Comparison of ENCODE assay signal across 11 cellular contexts in the genomic region with DNA sequence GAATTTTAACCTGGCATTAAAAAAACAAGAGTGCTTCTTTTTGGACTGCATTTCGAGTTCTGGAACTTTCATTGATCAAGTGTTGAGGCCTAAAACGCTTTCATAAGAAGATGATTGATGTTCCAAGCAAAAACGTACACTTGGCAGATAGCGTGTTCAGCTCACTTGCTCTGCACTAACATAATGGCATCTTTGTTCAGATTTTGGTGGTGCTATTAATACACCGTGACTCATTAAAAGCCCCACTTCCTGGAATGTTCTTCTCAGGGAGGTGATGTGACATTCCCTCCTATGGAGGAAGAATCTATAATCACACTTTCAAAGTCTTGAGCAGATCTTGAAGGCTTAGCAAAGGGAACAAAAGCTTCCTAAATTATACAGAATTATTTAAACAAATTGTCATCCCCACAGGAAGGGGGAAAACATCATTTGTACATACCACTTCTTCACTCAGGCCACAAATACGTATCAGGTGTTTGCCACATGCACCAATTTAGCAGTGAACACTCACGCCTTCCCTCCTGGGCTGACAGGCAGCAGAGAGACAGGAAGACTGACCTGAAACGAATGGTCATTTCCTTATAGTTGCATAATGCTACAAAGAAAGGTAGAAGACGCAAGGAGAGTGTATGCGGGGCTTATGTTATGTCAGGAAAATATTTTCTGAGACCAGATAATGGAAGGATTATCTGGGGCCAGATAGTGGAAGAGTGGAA. TPM values are rescaled to one million over a fixed set of nuclear protein-coding genes. Genes with fewer than 3 reads are reported as not detected.
DNase-seq lines count a peak whose midpoint lies in the region; ATAC-seq, FAIRE-seq and TF ChIP-seq lines count a peak whose summit lies in the region.
"Had no signal": no experiment of that assay in that cellular context is flagged by ENCODE, and none has a peak within 500 bp of the region (broad histone marks: within the 10 kb centered on the region; RNA-seq: fewer than 3 reads in every experiment).

No MANE protein-coding gene starts in this region.

- TF ChIP-seq CTCF in K562 (IDR thresholded peaks at IDR 0.05 in 2 of 3, conservative IDR thresholded peaks at IDR 0.05 in 1 of 3; ENCODE audit: insufficient read depth in 2 of 3, low read depth in 1 of 3, low read length in 3 of 3) (no peak), spleen (IDR thresholded peaks at IDR 0.05 in 8 of 11, conservative IDR thresholded peaks at IDR 0.05 in 3 of 11) (no peak), adrenal gland (IDR thresholded peaks at IDR 0.05) (no peak)

- no peaks in the 10 kb centered on the region for H4K20me1 ChIP-seq in K562 (replicated peaks; ENCODE audit: control insufficient read depth, insufficient read depth, low read length)

- H3K9ac ChIP-seq in K562 (ENCODE audit: insufficient read depth in 1 of 2, low read depth in 2 of 2, low read length in 2 of 2): no peak overlapping the region
- H3K9ac ChIP-seq: KMS-11 had no signal

- no TSS peak for BruUV-seq in K562 (replicated peaks; lab: Mats Ljungman, UMichigan)

- peak overlapping the region; percentile 48; the same call in 2 of the 3 replicates for H3K27ac ChIP-seq in K562 (ENCODE audit: extremely low read depth, low read depth, low read length)
- H3K27ac ChIP-seq in spleen: no peak overlapping the region
- no peak overlapping the region for H3K27ac ChIP-seq in adrenal gland
- H3K27ac ChIP-seq: KMS-11 had no signal

- ATAC-seq in K562 (peak; percentile 66), GM18909 (IDR thresholded peaks at IDR 0.05; ENCODE audit: poor library complexity, unreplicated experiment) (no peak)

- H3K36me3 ChIP-seq in K562 (ENCODE audit: control insufficient read depth, insufficient read depth, low read length) (no peaks in the 10 kb centered on the region), spleen (peaks cover 0 to 4% (median 0%) of the 10 kb centered on the region in 6 donors), adrenal gland (replicated peaks in 1 of 2) (no peaks in the 10 kb centered on the region), MG63 (no peaks in the 10 kb centered on the region)

- peaks cover 0 to 6% of the 10 kb centered on the region in 2 experiments; a peak in 2 of 5 replicates for H3K4me1 ChIP-seq in K562 (replicated peaks in 1 of 2; ENCODE audit: control insufficient read depth in 2 of 2, insufficient read depth in 2 of 2, low read length in 2 of 2)
- H3K4me1 ChIP-seq in spleen: peaks cover 0 to 10% (median 0%) of the 10 kb centered on the region in 6 donors
- no peaks in the 10 kb centered on the region for H3K4me1 ChIP-seq in adrenal gland (replicated peaks in 1 of 2)

- WGBS in K562 (ENCODE audit: insufficient coverage, low coverage, missing lambda C conversion rate): 25% methylated on average over 10 of the region's 10 CpGs
- WGBS in spleen, 5 donors: 52 to 64% (median 61%) methylated on average over 10 of the region's 10 CpGs
- WGBS in adrenal gland, 4 donors: 69 to 76% (median 74%) methylated on average over 10 of the region's 10 CpGs

- in situ Hi-C loops in K562 (cut with MboI): no loop called here

- intact Hi-C loops in K562 (cut with micrococcal nuclease) (no loop called here), spleen (cut with DNase I; ENCODE audit: low total_unique reads) (no loop called here), adrenal gland (cut with DNase I) (no loop called here)

- H3K79me2 ChIP-seq in K562 (ENCODE audit: control insufficient read depth, insufficient read depth, low read length): no peaks in the 10 kb centered on the region

- FAIRE-seq in HTR-8/SVneo (lab: Jason Lieb, UNC) (peak; percentile 13), K562 (lab: Jason Lieb, UNC) (no peak)

- TF ChIP-seq EP300 in K562 (IDR thresholded peaks at IDR 0.05; ENCODE audit: low read length): no peak

- CTCF ChIA-PET in K562 (lab: Yijun Ruan, JAX; ENCODE audit: low intra/inter-chr PET ratio): no interaction called here

- no peak for TF ChIP-seq RAD21 in K562 (CRISPR knock-in tag; conservative IDR thresholded peaks at IDR 0.05 in 1 of 2, IDR thresholded peaks at IDR 0.05 in 1 of 2)

- POLR2A ChIA-PET in K562 (lab: Yijun Ruan, JAX): interaction anchor here (0.6 to 1.5 kb wide), 2 partner anchors 12 to 23 kb away, joined by 3 to 4 read pairs; no protein-coding TSS in a partner anchor

- no peak for TF ChIP-seq POLR2A in K562 (conservative IDR thresholded peaks at IDR 0.05)
- no peak for TF ChIP-seq POLR2A in spleen (IDR thresholded peaks at IDR 0.05)
- no peak for TF ChIP-seq POLR2A in adrenal gland (IDR thresholded peaks at IDR 0.05)

- H3K9me3 ChIP-seq in K562 (replicated peaks; ENCODE audit: control insufficient read depth, insufficient read depth, low read depth, low read length) (no peaks in the 10 kb centered on the region), spleen (peaks cover 0 to 7% (median 0%) of the 10 kb centered on the region in 8 donors), adrenal gland (replicated peaks in 1 of 3) (no peaks in the 10 kb centered on the region), MG63 (no peaks in the 10 kb centered on the region)

- DNase-seq in HTR-8/SVneo (ENCODE audit: insufficient read length, low spot score) (no peak), K562 (ENCODE audit: extremely low read depth in 1 of 4, low spot score in 3 of 4) (no peak), foreskin melanocyte (peak; percentile 92), spleen (peak; percentile 14), adrenal gland (no peak), NCI-H1930 (lab: John Stamatoyannopoulos, UW) (no peak), MG63 (no peak)
- DNase-seq: activated CD4-positive, alpha-beta memory T cell treated with anti-CD3 and anti-CD28 coated beads for 36 hours; DMS79 treated with DMSO at 0.1 percent for 48 hours had no signal

- no peaks in the 10 kb centered on the region for H3K27me3 ChIP-seq in K562 (ENCODE audit: control insufficient read depth in 2 of 2, insufficient read depth in 2 of 2, low read length in 2 of 2)
- H3K27me3 ChIP-seq in spleen (replicated peaks in 1 of 7): no peaks in the 10 kb centered on the region
- no peaks in the 10 kb centered on the region for H3K27me3 ChIP-seq in adrenal gland
- no peaks in the 10 kb centered on the region for H3K27me3 ChIP-seq in MG63

- H2AFZ ChIP-seq in K562 (ENCODE audit: low read depth, low read length): peak overlapping the region; percentile 78

- peak overlapping the region; percentile 1; the same call in 1 of the 2 replicates for H3K4me2 ChIP-seq in K562 (ENCODE audit: insufficient read depth, low read length)
- H3K4me2 ChIP-seq: KMS-11 had no signal

- H3K9me1 ChIP-seq in K562 (ENCODE audit: control insufficient read depth, insufficient read depth, low read length): no peaks in the 10 kb centered on the region

- no peak overlapping the region for H3K4me3 ChIP-seq in K562
- H3K4me3 ChIP-seq in spleen: no peak overlapping the region
- H3K4me3 ChIP-seq in adrenal gland: no peak overlapping the region
- H3K4me3 ChIP-seq in MG63: no peak overlapping the region

TF ChIP-seq in K562, 482 proteins besides CTCF, POLR2A, EP300 and RAD21 (continues in another document):
- no peak for TF ChIP-seq BHLHE40 (IDR thresholded peaks at IDR 0.05; ENCODE audit: low read length)
- TF ChIP-seq ZNF778 (CRISPR knock-in tag; IDR thresholded peaks at IDR 0.05): no peak
- no peak for TF ChIP-seq ZNF12 (CRISPR knock-in tag; IDR thresholded peaks at IDR 0.05)
- TF ChIP-seq PTRF (tag; IDR thresholded peaks at IDR 0.05): no peak
- peak; percentile 48; the same call in 1 of the 2 replicates for TF ChIP-seq L3MBTL2 (IDR thresholded peaks at IDR 0.05)
- TF ChIP-seq TRIM24 (IDR thresholded peaks at IDR 0.05): no peak
- no peak for TF ChIP-seq FOSL1 (tag; conservative IDR thresholded peaks at IDR 0.05)
- TF ChIP-seq ARID1B (IDR thresholded peaks at IDR 0.05): no peak
- TF ChIP-seq, protein P1, sequence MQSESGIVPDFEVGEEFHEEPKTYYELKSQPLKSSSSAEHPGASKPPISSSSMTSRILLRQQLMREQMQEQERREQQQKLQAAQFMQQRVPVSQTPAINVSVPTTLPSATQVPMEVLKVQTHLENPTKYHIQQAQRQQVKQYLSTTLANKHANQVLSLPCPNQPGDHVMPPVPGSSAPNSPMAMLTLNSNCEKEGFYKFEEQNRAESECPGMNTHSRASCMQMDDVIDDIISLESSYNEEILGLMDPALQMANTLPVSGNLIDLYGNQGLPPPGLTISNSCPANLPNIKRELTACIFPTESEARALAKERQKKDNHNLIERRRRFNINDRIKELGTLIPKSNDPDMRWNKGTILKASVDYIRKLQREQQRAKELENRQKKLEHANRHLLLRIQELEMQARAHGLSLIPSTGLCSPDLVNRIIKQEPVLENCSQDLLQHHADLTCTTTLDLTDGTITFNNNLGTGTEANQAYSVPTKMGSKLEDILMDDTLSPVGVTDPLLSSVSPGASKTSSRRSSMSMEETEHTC (IDR thresholded peaks at IDR 0.05): no peak
- TF ChIP-seq HNRNPLL (IDR thresholded peaks at IDR 0.05; ENCODE audit: low read depth, low read length, poor library complexity, severe bottlenecking): no peak

RNA-seq across cellular contexts. Expression of a gene that starts 15.4 kb away (rescaled TPM):
- 297 and 1,009 TPM in 2 replicates for total RNA-seq in K562 (2011; cell fraction: chromatin; rRNA removed; ENCODE audit: low replicate concordance)
- 170 and 251 TPM in 2 replicates for total RNA-seq in K562 (2011; cell fraction: nucleolus; rRNA removed)
- 335 and 379 TPM in 2 replicates for total RNA-seq in K562 (2011; cell fraction: nucleoplasm; rRNA removed)
- total RNA-seq in K562 (2014; rRNA removed) (578 and 630 TPM in 2 replicates), K562 (2014; rRNA removed; fragmentation: Illumina TruSeq; extraction: Trizol) (496 and 561 TPM in 2 replicates), K562 (2015; rRNA removed; fragmentation: Illumina TruSeq; extraction: Trizol) (376 and 377 TPM in 2 replicates), K562 (2021) (895 and 957 TPM in 2 replicates), spleen (100 to 1,000 TPM; 162 to 395 (median 240) TPM), adrenal gland (100 to 1,000 TPM; 272 to 634 (median 392) TPM)
- polyA plus RNA-seq in K562 (2011; rRNA removed) (1,094 and 1,547 TPM in 2 replicates), K562 (2014; fragmentation: Illumina TruSeq; extraction: Trizol) (1,640 and 1,731 TPM in 2 replicates), K562 (2014; fragmentation: Nextera tagmentation; extraction: Ambion mirVana) (1,000 to 10,000 TPM in 1 of 2 experiments, 100 to 1,000 TPM in 1; 787 to 1,003 TPM), K562 (2014; rRNA removed) (879 and 956 TPM in 2 replicates), spleen (100 to 1,000 TPM in 2 of 3 donors, 10 to 100 TPM in 1; 98.3 to 178 (median 139) TPM), adrenal gland (1,000 to 10,000 TPM in 1 of 3 donors, 100 to 1,000 TPM in 2; 293 to 1,666 (median 388) TPM)
- 239 and 550 TPM in 2 replicates for polyA plus RNA-seq in K562 (2011; cell fraction: cytosol; rRNA removed)
- 154 and 294 TPM in 2 replicates for polyA plus RNA-seq in K562 (2011; cell fraction: nucleus; rRNA removed)
- 370 and 1,431 TPM in 2 replicates for polyA plus RNA-seq in K562 (2012)
- 1,917 and 1,981 TPM in 2 replicates for polyA minus RNA-seq in K562 (2011; rRNA and poly(A)+ RNA removed)
- polyA minus RNA-seq in K562 (2011; cell fraction: cytosol; rRNA and poly(A)+ RNA removed): 1,324 and 1,529 TPM in 2 replicates
- 126 and 337 TPM in 2 replicates for polyA minus RNA-seq in K562 (2011; cell fraction: nucleus; rRNA and poly(A)+ RNA removed)
- total RNA-seq in MG63 (2014; rRNA removed; shearing (Covaris generic); ENCODE audit: low replicate concordance): 158 and 180 TPM in 2 replicates

Comparison
In these comparisons a context has a peak if more than half of its experiments do, and no peak if none do; other contexts are left out.
1. DNase-seq: peak in foreskin melanocyte (single experiment) and spleen (single experiment); none in HTR-8/SVneo (single experiment), K562 (0 of 4), adrenal gland (0 of 7), NCI-H1930 (0 of 2) and MG63 (single experiment).